1 cellular context compared by ENCODE assay signal in genomic region chr16:58259995-58260394, GRCh38.
A peak's percentile ranks its signal among the peaks of the same experiment; 100 is the strongest.
TF ChIP-seq lines count a peak whose summit lies in the region.

No MANE protein-coding gene starts in this region.

TF ChIP-seq in K562, 482 proteins besides CTCF, POLR2A, EP300 and RAD21 (continues in another document):
- no peak for TF ChIP-seq ATF3 (IDR thresholded peaks at IDR 0.05)
- TF ChIP-seq ATF3 (CRISPR knock-in tag; conservative IDR thresholded peaks at IDR 0.05): no peak
- no peak for TF ChIP-seq LEF1 (IDR thresholded peaks at IDR 0.05)
- no peak for TF ChIP-seq HOXB6 (CRISPR knock-in tag; IDR thresholded peaks at IDR 0.05; ENCODE audit: borderline replicate concordance)
- TF ChIP-seq ZNF174 (CRISPR knock-in tag; IDR thresholded peaks at IDR 0.05): no peak
- no peak for TF ChIP-seq ZNF778 (CRISPR knock-in tag; IDR thresholded peaks at IDR 0.05)
- TF ChIP-seq C11orf30 (IDR thresholded peaks at IDR 0.05; ENCODE audit: low read depth): no peak
- TF ChIP-seq RCOR1 (IDR thresholded peaks at IDR 0.05; ENCODE audit: borderline replicate concordance in 1 of 2, low read depth in 2 of 2, low read length in 2 of 2): peak in 1 of 2 experiments; percentile 32; a peak in 1 of 4 replicates
- TF ChIP-seq NR2C2 (CRISPR knock-in tag; IDR thresholded peaks at IDR 0.05): no peak
- TF ChIP-seq NR2C2 (tag; IDR thresholded peaks at IDR 0.05): peak; percentile 25; the same call in 1 of the 2 replicates
- TF ChIP-seq ZNF583 (CRISPR knock-in tag; IDR thresholded peaks at IDR 0.05): no peak
- TF ChIP-seq PRMT5 (CRISPR knock-in tag; IDR thresholded peaks at IDR 0.05): no peak
- no peak for TF ChIP-seq ZBTB11 (CRISPR knock-in tag; IDR thresholded peaks at IDR 0.05)
- TF ChIP-seq TSHZ1 (CRISPR knock-in tag; IDR thresholded peaks at IDR 0.05): no peak
- no peak for TF ChIP-seq RREB1 (CRISPR knock-in tag; IDR thresholded peaks at IDR 0.05)
- no peak for TF ChIP-seq CAMTA2 (CRISPR knock-in tag; conservative IDR thresholded peaks at IDR 0.05)
- no peak for TF ChIP-seq ARHGAP35 (IDR thresholded peaks at IDR 0.05; ENCODE audit: partially characterized antibody)
- TF ChIP-seq NFIC (IDR thresholded peaks at IDR 0.05): no peak
- TF ChIP-seq NUFIP1 (IDR thresholded peaks at IDR 0.05; ENCODE audit: partially characterized antibody): no peak
- no peak for TF ChIP-seq TOE1 (IDR thresholded peaks at IDR 0.05; ENCODE audit: borderline replicate concordance)
- TF ChIP-seq TOE1 (CRISPR knock-in tag; IDR thresholded peaks at IDR 0.05; ENCODE audit: borderline replicate concordance, low read depth): no peak
- no peak for TF ChIP-seq STAT5A (IDR thresholded peaks at IDR 0.05; ENCODE audit: borderline replicate concordance, low read length)
- peak; percentile 50 for TF ChIP-seq TCF3 (CRISPR knock-in tag; IDR thresholded peaks at IDR 0.05)
- TF ChIP-seq THAP12 (CRISPR knock-in tag; IDR thresholded peaks at IDR 0.05): no peak
- TF ChIP-seq BRF1 (IDR thresholded peaks at IDR 0.05; ENCODE audit: borderline replicate concordance, extremely low read depth, insufficient read length): no peak
- no peak for TF ChIP-seq ETV6 (IDR thresholded peaks at IDR 0.05; ENCODE audit: borderline replicate concordance in 1 of 2, low read depth in 2 of 2, low read length in 1 of 2)
- no peak for TF ChIP-seq ETV6 (CRISPR knock-in tag; IDR thresholded peaks at IDR 0.05; ENCODE audit: borderline replicate concordance)
- no peak for TF ChIP-seq ZNF511 (CRISPR knock-in tag; IDR thresholded peaks at IDR 0.05)
- no peak for TF ChIP-seq SMARCC2 (IDR thresholded peaks at IDR 0.05; ENCODE audit: low read depth)
- TF ChIP-seq ZNF347 (CRISPR knock-in tag; IDR thresholded peaks at IDR 0.05; ENCODE audit: low read depth): no peak
- TF ChIP-seq KDM5B (IDR thresholded peaks at IDR 0.05; ENCODE audit: insufficient replicate concordance, low read depth, low read length): no peak
- TF ChIP-seq SRSF7 (optimal IDR thresholded peaks at IDR 0.05; ENCODE audit: low read depth, low read length): no peak
- no peak for TF ChIP-seq BMI1 (IDR thresholded peaks at IDR 0.05; ENCODE audit: low read length)
- peak; percentile 40; the same call in 1 of the 2 replicates for TF ChIP-seq CBFA2T2 (conservative IDR thresholded peaks at IDR 0.05)
- TF ChIP-seq ZNF639 (CRISPR knock-in tag; conservative IDR thresholded peaks at IDR 0.05 in 1 of 2, IDR thresholded peaks at IDR 0.05 in 1 of 2): no peak
- TF ChIP-seq SFPQ (IDR thresholded peaks at IDR 0.05; ENCODE audit: low read depth, low read length): no peak
- TF ChIP-seq USF2 (CRISPR knock-in tag; IDR thresholded peaks at IDR 0.05): no peak
- TF ChIP-seq BRCA1 (IDR thresholded peaks at IDR 0.05): no peak
- TF ChIP-seq BRCA1 (CRISPR knock-in tag; IDR thresholded peaks at IDR 0.05): no peak
- TF ChIP-seq SMARCE1 (IDR thresholded peaks at IDR 0.05): no peak
- no peak for TF ChIP-seq DIDO1 (tag; IDR thresholded peaks at IDR 0.05; ENCODE audit: low read depth)
- TF ChIP-seq NCOR1 (IDR thresholded peaks at IDR 0.05): peak; percentile 30; the same call in 1 of the 2 replicates
- no peak for TF ChIP-seq EP400 (IDR thresholded peaks at IDR 0.05)
- TF ChIP-seq ETV1 (tag; conservative IDR thresholded peaks at IDR 0.05; ENCODE audit: low read depth): no peak
- TF ChIP-seq ZNF12 (CRISPR knock-in tag; IDR thresholded peaks at IDR 0.05): no peak
